ENCODE assay signal across 7 cellular contexts in genomic region chr11:13669544-13670488, GRCh38. TPM values are rescaled to one million over a fixed set of nuclear protein-coding genes. Genes with fewer than 3 reads are reported as not detected.
DNase-seq lines count a peak whose midpoint lies in the region; ATAC-seq, FAIRE-seq and TF ChIP-seq lines count a peak whose summit lies in the region.

No MANE protein-coding gene starts in this region.

- H3K4me2 ChIP-seq in endothelial cell of umbilical vein (ENCODE audit: insufficient read depth, low read length): peak overlapping the region; percentile 86

- no peak for TF ChIP-seq CTCF in GM12865 (IDR thresholded peaks at IDR 0.05; ENCODE audit: insufficient read depth, low read depth, low read length, missing control alignments)
- no peak for TF ChIP-seq CTCF in Peyer's patch (IDR thresholded peaks at IDR 0.05)
- TF ChIP-seq CTCF in endothelial cell of umbilical vein (IDR thresholded peaks at IDR 0.05; ENCODE audit: extremely low read depth in 1 of 2, insufficient read depth in 1 of 2, low read depth in 1 of 2, low read length in 2 of 2): no peak

- no peaks in the 10 kb centered on the region for H3K9me1 ChIP-seq in endothelial cell of umbilical vein (replicated peaks; ENCODE audit: control insufficient read depth, extremely low read depth, insufficient read depth, low read length)

- peaks cover 7% of the 10 kb centered on the region for H4K20me1 ChIP-seq in endothelial cell of umbilical vein (replicated peaks; ENCODE audit: control insufficient read depth, extremely low read depth, insufficient read depth, low read length)

- no peak for ATAC-seq in HG02885 (IDR thresholded peaks at IDR 0.05; ENCODE audit: poor library complexity, unreplicated experiment)

- TF ChIP-seq POLR2A in Peyer's patch (IDR thresholded peaks at IDR 0.05) (no peak), endothelial cell of umbilical vein (IDR thresholded peaks at IDR 0.05; ENCODE audit: low read depth, low read length) (no peak)

- no peaks in the 10 kb centered on the region for H3K27me3 ChIP-seq in Peyer's patch
- no peaks in the 10 kb centered on the region for H3K27me3 ChIP-seq in endothelial cell of umbilical vein (ENCODE audit: control insufficient read depth in 2 of 2, insufficient read depth in 2 of 2, low read length in 2 of 2)

- H3K4me1 ChIP-seq in Peyer's patch (peaks cover 0 to 13% (median 0%) of the 10 kb centered on the region in 4 donors), endothelial cell of umbilical vein (ENCODE audit: control insufficient read depth, extremely low read depth, insufficient read depth, low read length) (peaks cover 11% of the 10 kb centered on the region)

- intact Hi-C loops in endothelial cell of umbilical vein (cut with micrococcal nuclease): loop anchor here (5.0 kb wide), 2 partner anchors 208 to 463 kb away; partner anchors contain the start of gene BTBD10

- CTCF ChIA-PET in endothelial cell of umbilical vein (lab: Charles Lee): no interaction called here

- FAIRE-seq in endothelial cell of umbilical vein (lab: Jason Lieb, UNC): no peak

- peak overlapping the region; percentile 97 for H3K4me3 ChIP-seq in GM12865 (ENCODE audit: low read depth, low read length)
- peak overlapping the region; percentile 77 to 96 (median 88) for H3K4me3 ChIP-seq in Peyer's patch
- H3K4me3 ChIP-seq in endothelial cell of umbilical vein (replicated peaks in 1 of 3; ENCODE audit: insufficient read depth in 1 of 3, low read depth in 1 of 3, low read length in 3 of 3): peak overlapping the region; percentile 61 to 95 (median 90)

- dilution Hi-C loops in endothelial cell of umbilical vein (cut with MboI; ENCODE audit: extremely low pct_ligation_motif_present, low sequenced_read_pairs): no loop called here

- H3K9me3 ChIP-seq in Peyer's patch (no peaks in the 10 kb centered on the region), endothelial cell of umbilical vein (replicated peaks; ENCODE audit: control insufficient read depth, insufficient read depth, low read length) (no peaks in the 10 kb centered on the region)

- POLR2A ChIA-PET in endothelial cell of umbilical vein (lab: Charles Lee): no interaction called here

- peaks cover 62% of the 10 kb centered on the region for H3K79me2 ChIP-seq in endothelial cell of umbilical vein (ENCODE audit: control insufficient read depth, insufficient read depth, low read length)

- TSS peak; percentile 21 for BruUV-seq in endothelial cell of umbilical vein (replicated peaks; lab: Mats Ljungman, UMichigan)

- H3K36me3 ChIP-seq in Peyer's patch: no peaks in the 10 kb centered on the region
- H3K36me3 ChIP-seq in endothelial cell of umbilical vein (ENCODE audit: control insufficient read depth in 2 of 2, extremely low read depth in 1 of 2, insufficient read depth in 2 of 2, low read length in 2 of 2): no peaks in the 10 kb centered on the region

- peak overlapping the region; percentile 80 for H3K9ac ChIP-seq in endothelial cell of umbilical vein (replicated peaks; ENCODE audit: extremely low read depth, insufficient read depth, low read length)

- H3K27ac ChIP-seq in Peyer's patch (peak overlapping the region; percentile 86 to 91 (median 88)), endothelial cell of umbilical vein (ENCODE audit: insufficient read depth, low read depth, low read length) (peak overlapping the region; percentile 46)

- DNase-seq in GM12865 (ENCODE audit: low read depth) (no peak), Peyer's patch (no peak), endothelial cell of umbilical vein (ENCODE audit: low read depth, low spot score) (no peak), pons (ENCODE audit: low spot score) (peak; percentile 23), NCI-H345 treated with DMSO at 0.1 percent for 48 hours (lab: John Stamatoyannopoulos, UW; ENCODE audit: unreplicated experiment) (no peak), NCI-H1694 treated with DMSO at 0.1 percent for 48 hours (lab: John Stamatoyannopoulos, UW) (no peak)

- H2AFZ ChIP-seq in endothelial cell of umbilical vein (ENCODE audit: low read depth, low read length): no peak overlapping the region

TF ChIP-seq in endothelial cell of umbilical vein, 7 proteins besides CTCF, POLR2A, EP300 and RAD21:
- TF ChIP-seq POLR2AphosphoS5 (IDR thresholded peaks at IDR 0.05; ENCODE audit: insufficient read depth, low read depth, low read length): no peak
- TF ChIP-seq MYC (IDR thresholded peaks at IDR 0.05; ENCODE audit: low read depth, low read length): no peak
- no peak for TF ChIP-seq FOS (IDR thresholded peaks at IDR 0.05; ENCODE audit: borderline replicate concordance, insufficient read depth, low read length)
- TF ChIP-seq JUN (IDR thresholded peaks at IDR 0.05; ENCODE audit: borderline replicate concordance, insufficient read depth, insufficient read length, low read depth): no peak
- TF ChIP-seq EZH2 (IDR thresholded peaks at IDR 0.05; ENCODE audit: borderline replicate concordance, low read depth, low read length, severe bottlenecking): no peak

RNA-seq across cellular contexts. Expression of gene FAR1, which starts 1.3 kb away (rescaled TPM):
- 100 to 1,000 TPM in 1 of 4 donors, 10 to 100 TPM in 3; 35.2 to 125 (median 74.0) TPM for total RNA-seq in Peyer's patch
- total RNA-seq in endothelial cell of umbilical vein: 72.3 and 76.4 TPM in 2 replicates
- polyA plus RNA-seq in endothelial cell of umbilical vein: 24.6 and 29.5 TPM in 2 replicates
- polyA plus RNA-seq in endothelial cell of umbilical vein (2011; cell fraction: cytosol; rRNA removed): 35.5 and 38.4 TPM in 2 replicates
- polyA plus RNA-seq in endothelial cell of umbilical vein (2011; cell fraction: nucleus; rRNA removed): 64.9 and 89.2 TPM in 2 replicates
- 50.7 and 63.3 TPM in 2 replicates for polyA plus RNA-seq in endothelial cell of umbilical vein (2012)
- polyA minus RNA-seq in endothelial cell of umbilical vein: 74.3 and 92.1 TPM in 2 replicates
- 38.9 TPM for polyA minus RNA-seq in endothelial cell of umbilical vein (2011; cell fraction: cytosol; rRNA and poly(A)+ RNA removed)
- 67.5 and 119 TPM in 2 replicates for polyA minus RNA-seq in endothelial cell of umbilical vein (2011; cell fraction: nucleus; rRNA and poly(A)+ RNA removed)
